ENCODE assay signal across 7 cellular contexts in genomic region chr5:80111386-80112030, GRCh38.
DNase-seq lines count a peak whose midpoint lies in the region; ATAC-seq, FAIRE-seq and TF ChIP-seq lines count a peak whose summit lies in the region.
"Not testable (repeated sequence)": the region's sequence is repeated elsewhere in the genome, so short reads cannot be mapped to it uniquely, and the experiment has no call there.

No MANE protein-coding gene starts in this region.

- peaks cover 32% of the 10 kb centered on the region for H3K4me1 Mint-ChIP-seq in GM23338
- not testable (repeated sequence) for H3K4me1 Mint-ChIP-seq in astrocyte (ENCODE audit: low read depth, unreplicated experiment)
- H3K4me1 Mint-ChIP-seq in neural progenitor cell, result peaks cover 42% of the 10 kb centered on the region

- H2BK5ac ChIP-seq in mesendoderm (ENCODE audit: low read length), result not testable (repeated sequence)

- not testable (repeated sequence) for H3K4ac ChIP-seq in mesendoderm (ENCODE audit: low read depth, low read length)

- ATAC-seq in GM23338, result peak; percentile 17; the same call in 1 of the 3 replicates

- H2AFZ ChIP-seq in GM23338; astrocyte (ENCODE audit: low read depth, low read length); neural progenitor cell (replicated peaks): not testable (repeated sequence)

- WGBS in mesendoderm (ENCODE audit: extremely low coverage, insufficient coverage, low lambda C conversion rate), result no CpG with 5 or more reads among the region's 8 CpGs

- H3K9me3 ChIP-seq in BLaER1 treated with 17β-estradiol and CSF1 and Interleukin-3, amounts not matched to agents 10 nM and 100 nM (replicated peaks in 1 of 11), result peaks cover 18 to 33% (median 26%) of the 10 kb centered on the region in 11 experiments
- H3K9me3 ChIP-seq in astrocyte (ENCODE audit: insufficient read depth, low read depth, low read length); cardiac muscle cell (ENCODE audit: low read depth); neural progenitor cell (ENCODE audit: low read depth): not testable (repeated sequence)

- H4K20me1 ChIP-seq in BLaER1 treated with 17β-estradiol and CSF1 and Interleukin-3, amounts not matched to agents 10 nM and 100 nM; GM23338 (replicated peaks; ENCODE audit: insufficient read depth); astrocyte (ENCODE audit: insufficient read depth, low read length); neural progenitor cell (ENCODE audit: low read depth): not testable (repeated sequence)

- not testable (repeated sequence) for H3K79me2 ChIP-seq in GM23338 (replicated peaks; ENCODE audit: insufficient read depth); astrocyte (ENCODE audit: insufficient read depth, low read length); mesendoderm (ENCODE audit: control insufficient read depth, insufficient read depth, low read length); neural progenitor cell (ENCODE audit: low read depth)

- H3K27ac ChIP-seq in BLaER1 treated with 17β-estradiol and CSF1 and Interleukin-3, amounts not matched to agents 10 nM and 100 nM; GM23338 (ENCODE audit: low read depth); astrocyte (ENCODE audit: low read depth, low read length): not testable (repeated sequence)
- H3K27ac ChIP-seq in cardiac muscle cell (peak overlapping the region; percentile 31), mesendoderm (ENCODE audit: low read depth, low read length) (peak overlapping the region; percentile 52), neural progenitor cell (peak overlapping the region; percentile 96)

- peaks cover 12 to 36% (median 17%) of the 10 kb centered on the region in 11 experiments; a peak in 16 of 22 replicates for H3K36me3 ChIP-seq in BLaER1 treated with 17β-estradiol and CSF1 and Interleukin-3, amounts not matched to agents 10 nM and 100 nM
- not testable (repeated sequence) for H3K36me3 ChIP-seq in GM23338 (ENCODE audit: insufficient read depth); astrocyte (ENCODE audit: insufficient read depth, low read length); cardiac muscle cell; mesendoderm (ENCODE audit: control insufficient read depth, insufficient read depth, low read length); neural progenitor cell

- H3K4me2 ChIP-seq in BLaER1 treated with 17β-estradiol and CSF1 and Interleukin-3, amounts not matched to agents 10 nM and 100 nM, result peak overlapping the region; percentile 58 to 95 (median 88); a peak in 18 of 22 replicates
- H3K4me2 ChIP-seq in GM23338 (peak overlapping the region; percentile 49), neural progenitor cell (peak overlapping the region; percentile 53)
- H3K4me2 ChIP-seq in astrocyte (ENCODE audit: low read length); mesendoderm (ENCODE audit: low read length): not testable (repeated sequence)

- DNase-seq in GM23338 (ENCODE audit: low spot score), result not testable (repeated sequence)
- DNase-seq in NCI-H82 (lab: John Stamatoyannopoulos, UW) (peak; percentile 7), astrocyte (ENCODE audit: low read depth) (peak; percentile 2), cardiac muscle cell (ENCODE audit: low read depth in 1 of 2, low spot score in 1 of 2) (peak in 1 of 2 donors; percentile 23), mesendoderm (peak; percentile 94), neural progenitor cell (ENCODE audit: low spot score) (peak; percentile 83)

- not testable (repeated sequence) for H3K27me3 ChIP-seq in BLaER1 treated with 17β-estradiol and CSF1 and Interleukin-3, amounts not matched to agents 10 nM and 100 nM; GM23338 (ENCODE audit: insufficient read depth); astrocyte (ENCODE audit: insufficient read depth, low read length); cardiac muscle cell; mesendoderm (ENCODE audit: insufficient read depth, low read length, poor library complexity); neural progenitor cell

- not testable (repeated sequence) for H2BK120ac ChIP-seq in mesendoderm (ENCODE audit: low read depth, low read length)

- H3K9me3 Mint-ChIP-seq in GM23338, result peaks cover 16% of the 10 kb centered on the region
- not testable (repeated sequence) for H3K9me3 Mint-ChIP-seq in astrocyte (ENCODE audit: unreplicated experiment)
- peaks cover 23% of the 10 kb centered on the region for H3K9me3 Mint-ChIP-seq in neural progenitor cell

- not testable (repeated sequence) for TF ChIP-seq CTCF in GM23338 (conservative IDR thresholded peaks at IDR 0.05; ENCODE audit: low read depth in 2 of 2); astrocyte (IDR thresholded peaks at IDR 0.05; ENCODE audit: insufficient read depth, low read depth, low read length); cardiac muscle cell (IDR thresholded peaks at IDR 0.05; ENCODE audit: low read depth, low read length); neural progenitor cell (IDR thresholded peaks at IDR 0.05)

- not testable (repeated sequence) for H4K8ac ChIP-seq in mesendoderm (ENCODE audit: low read depth, low read length)

- not testable (repeated sequence) for H3K79me1 ChIP-seq in mesendoderm (ENCODE audit: low read length)

- peak overlapping the region; percentile 6 for H3K18ac ChIP-seq in mesendoderm (ENCODE audit: low read length)

- H3K56ac ChIP-seq in mesendoderm (ENCODE audit: low read length), result peak overlapping the region; percentile 37

- FAIRE-seq in astrocyte (lab: Jason Lieb, UNC), result not testable (repeated sequence)

- not testable (repeated sequence) for H3F3A ChIP-seq in GM23338 (replicated peaks; ENCODE audit: low read depth)
- H3F3A ChIP-seq in neural progenitor cell (ENCODE audit: low read depth), result peaks cover 48% of the 10 kb centered on the region

- H2BK15ac ChIP-seq in mesendoderm (replicated peaks; ENCODE audit: low read depth), result not testable (repeated sequence)

- peaks cover 28 to 63% (median 55%) of the 10 kb centered on the region in 10 experiments for H3K4me1 ChIP-seq in BLaER1 treated with 17β-estradiol and CSF1 and Interleukin-3, amounts not matched to agents 10 nM and 100 nM
- H3K4me1 ChIP-seq in GM23338 (ENCODE audit: insufficient read depth), result peaks cover 32% of the 10 kb centered on the region
- not testable (repeated sequence) for H3K4me1 ChIP-seq in astrocyte (ENCODE audit: insufficient read depth, low read length); mesendoderm (ENCODE audit: control insufficient read depth, low read depth, low read length)
- peaks cover 39% of the 10 kb centered on the region for H3K4me1 ChIP-seq in cardiac muscle cell (ENCODE audit: low read depth)
- H3K4me1 ChIP-seq in neural progenitor cell, result peaks cover 33% of the 10 kb centered on the region

- H3K4me3 Mint-ChIP-seq in GM23338; astrocyte (ENCODE audit: unreplicated experiment): not testable (repeated sequence)
- peak overlapping the region; percentile 63 for H3K4me3 Mint-ChIP-seq in neural progenitor cell

- H3K27ac Mint-ChIP-seq in GM23338; astrocyte (ENCODE audit: unreplicated experiment): not testable (repeated sequence)
- peak overlapping the region; percentile 99 for H3K27ac Mint-ChIP-seq in neural progenitor cell

- not testable (repeated sequence) for H3K4me3 ChIP-seq in BLaER1 treated with 17β-estradiol and CSF1 and Interleukin-3, amounts not matched to agents 10 nM and 100 nM; GM23338; astrocyte (ENCODE audit: insufficient read depth, low read depth, low read length); cardiac muscle cell; mesendoderm (ENCODE audit: low read length); neural progenitor cell

- peak overlapping the region in 2 of 11 experiments; percentile 30 to 65; a peak in 1 of 22 replicates for H3K9ac ChIP-seq in BLaER1 treated with 17β-estradiol and CSF1 and Interleukin-3, amounts not matched to agents 10 nM and 100 nM
- H3K9ac ChIP-seq in astrocyte (ENCODE audit: low read length); mesendoderm (ENCODE audit: low read length); neural progenitor cell: not testable (repeated sequence)

- H3K27me3 Mint-ChIP-seq in GM23338 (ENCODE audit: insufficient read depth, low read depth, poor library complexity), result peaks cover 11% of the 10 kb centered on the region
- H3K27me3 Mint-ChIP-seq in astrocyte (ENCODE audit: low read depth, unreplicated experiment); neural progenitor cell (ENCODE audit: insufficient read depth, low read depth): not testable (repeated sequence)

- H3K9me2 ChIP-seq in GM23338 (ENCODE audit: insufficient read depth), result not testable (repeated sequence)

- H2AK5ac ChIP-seq in mesendoderm (ENCODE audit: low read length), result not testable (repeated sequence)

- not testable (repeated sequence) for H3K23ac ChIP-seq in mesendoderm (ENCODE audit: low read length)

- peaks cover 17% of the 10 kb centered on the region for H3K36me3 Mint-ChIP-seq in GM23338 (ENCODE audit: low read depth)
- H3K36me3 Mint-ChIP-seq in astrocyte (ENCODE audit: low read depth, unreplicated experiment), result not testable (repeated sequence)
- peaks cover 11% of the 10 kb centered on the region for H3K36me3 Mint-ChIP-seq in neural progenitor cell

- not testable (repeated sequence) for H4K5ac ChIP-seq in mesendoderm (ENCODE audit: low read length)
